8 cellular contexts compared by ENCODE assay signal in the genomic region with DNA sequence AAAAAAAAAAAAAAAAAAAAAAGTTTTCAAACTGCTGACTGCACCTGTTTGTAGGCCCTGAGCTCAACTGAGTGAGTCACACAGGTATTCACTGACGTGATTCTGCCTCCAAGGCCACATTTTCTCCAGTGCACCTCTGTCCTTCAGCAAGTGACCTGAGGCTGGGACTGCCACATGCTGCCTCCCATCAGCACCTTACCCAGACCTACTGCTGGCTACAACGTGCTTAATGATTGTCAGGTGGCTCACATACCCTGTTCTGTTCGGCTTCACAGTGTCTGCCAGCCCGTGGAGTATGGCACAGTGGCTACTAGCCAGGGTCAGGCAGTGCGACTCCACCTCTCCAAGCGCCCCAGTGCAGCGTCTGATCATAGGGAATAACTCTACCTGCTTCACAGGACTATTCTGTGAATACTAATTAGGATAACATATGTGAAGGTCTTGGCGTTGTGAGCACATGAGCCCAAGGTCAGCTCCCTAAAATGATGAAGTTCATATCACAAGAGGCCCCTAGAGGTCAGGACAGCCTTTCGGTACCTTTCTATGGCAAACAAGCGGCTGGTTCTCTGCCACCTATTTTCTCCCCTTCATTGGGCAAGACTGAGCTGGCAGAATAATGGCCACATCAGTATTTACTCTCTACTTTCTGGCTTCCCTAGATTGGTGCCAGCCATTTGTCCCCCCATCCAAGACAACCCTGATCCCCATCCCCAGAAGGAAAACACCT. TPM values are rescaled to one million over a fixed set of nuclear protein-coding genes. Genes with fewer than 3 reads are reported as not detected.
DNase-seq lines count a peak whose midpoint lies in the region; ATAC-seq and TF ChIP-seq lines count a peak whose summit lies in the region.
"Had no signal": no experiment of that assay in that cellular context is flagged by ENCODE, and none has a peak within 500 bp of the region (broad histone marks: within the 10 kb centered on the region; RNA-seq: fewer than 3 reads in every experiment).

No MANE protein-coding gene starts in this region.

- no peak overlapping the region for H3K27ac Mint-ChIP-seq in chondrocyte (ENCODE audit: unreplicated experiment)

- H3K36me3 ChIP-seq in H7 (replicated peaks; ENCODE audit: control insufficient read depth, insufficient read depth, low read length) (no peaks in the 10 kb centered on the region), psoas muscle (ENCODE audit: insufficient read depth in 1 of 2, low read depth in 1 of 2) (no peaks in the 10 kb centered on the region)

- DNase-seq in H7 (peak; percentile 69), NCI-H526 treated with DMSO at 0.1 percent for 48 hours (lab: John Stamatoyannopoulos, UW) (peak; percentile 47), chondrocyte (ENCODE audit: low spot score) (no peak), psoas muscle (no peak), NCI-H748 (lab: John Stamatoyannopoulos, UW; ENCODE audit: unreplicated experiment) (no peak)

- peak; percentile 27 to 78 (median 50) for ATAC-seq in psoas muscle
- no peak for ATAC-seq in HG02970 (IDR thresholded peaks at IDR 0.05; ENCODE audit: low FRiP score, unreplicated experiment)
- no peak for ATAC-seq in HG03442 (IDR thresholded peaks at IDR 0.05; ENCODE audit: unreplicated experiment)

- peaks cover 13% of the 10 kb centered on the region for H3K4me1 ChIP-seq in psoas muscle

- H3K4me3 Mint-ChIP-seq in chondrocyte (ENCODE audit: unreplicated experiment) = no peak overlapping the region

- WGBS in psoas muscle, 3 donors = 54 to 77% (median 60%) methylated on average over 10 of the region's 10 CpGs

- H3K4me3 ChIP-seq in H7 (ENCODE audit: insufficient read depth, low read depth, low read length) = no peak overlapping the region
- H3K4me3 ChIP-seq in psoas muscle = no peak overlapping the region

- no peak overlapping the region for H3K27ac ChIP-seq in psoas muscle

- H3K9me3 ChIP-seq in psoas muscle = no peaks in the 10 kb centered on the region

- no peaks in the 10 kb centered on the region for H3K27me3 ChIP-seq in H7 (ENCODE audit: control insufficient read depth, insufficient read depth, low read length)
- H3K27me3 ChIP-seq in psoas muscle (ENCODE audit: insufficient read depth in 3 of 3, low read length in 2 of 3) = no peaks in the 10 kb centered on the region

- peaks cover 18% of the 10 kb centered on the region for H3K4me1 Mint-ChIP-seq in chondrocyte (ENCODE audit: low read depth)

- no peaks in the 10 kb centered on the region for H3K9me3 Mint-ChIP-seq in chondrocyte (ENCODE audit: low read depth)

- TF ChIP-seq CTCF in chondrocyte (IDR thresholded peaks at IDR 0.05) (peak; percentile 24), psoas muscle (IDR thresholded peaks at IDR 0.05) (no peak)

- peaks cover 1% of the 10 kb centered on the region for H3K27me3 Mint-ChIP-seq in chondrocyte (ENCODE audit: low read depth)

- H3K36me3 Mint-ChIP-seq in chondrocyte (ENCODE audit: low read depth) = no peaks in the 10 kb centered on the region

- intact Hi-C loops in psoas muscle (cut with DNase I) = loop anchor here (5.0 kb wide), 1 partner anchor 84 kb away; no protein-coding TSS in a partner anchor

RNA-seq across cellular contexts. Expression of a gene that starts 28.1 kb away (rescaled TPM):
- 1.1 and 4.2 TPM in 2 replicates for total RNA-seq in H7 (2014; rRNA removed; shearing (Covaris generic))
- 0.12 TPM in 1 of 3 replicates, not detected in the others for total RNA-seq in chondrocyte
- total RNA-seq in psoas muscle = 1 to 10 TPM; 3.1 to 5.2 (median 4.5) TPM
- polyA plus RNA-seq in psoas muscle = 1 to 10 TPM; 5.4 to 5.7 (median 5.6) TPM
- total RNA-seq: endothelial cell of umbilical vein had no signal
- polyA plus RNA-seq: endothelial cell of umbilical vein had no signal

Comparison
In these comparisons a context has a peak if more than half of its experiments do, and no peak if none do; other contexts are left out.
1. DNase-seq: peak in H7 (single experiment) and NCI-H526 treated with DMSO at 0.1 percent for 48 hours (single experiment); none in chondrocyte (single experiment), psoas muscle (0 of 2) and NCI-H748 (single experiment).
2. ATAC-seq: peak in psoas muscle (4 of 4); none in HG02970 (single experiment) and HG03442 (single experiment).